ENCODE assay signal across 24 cellular contexts in the genomic region with DNA sequence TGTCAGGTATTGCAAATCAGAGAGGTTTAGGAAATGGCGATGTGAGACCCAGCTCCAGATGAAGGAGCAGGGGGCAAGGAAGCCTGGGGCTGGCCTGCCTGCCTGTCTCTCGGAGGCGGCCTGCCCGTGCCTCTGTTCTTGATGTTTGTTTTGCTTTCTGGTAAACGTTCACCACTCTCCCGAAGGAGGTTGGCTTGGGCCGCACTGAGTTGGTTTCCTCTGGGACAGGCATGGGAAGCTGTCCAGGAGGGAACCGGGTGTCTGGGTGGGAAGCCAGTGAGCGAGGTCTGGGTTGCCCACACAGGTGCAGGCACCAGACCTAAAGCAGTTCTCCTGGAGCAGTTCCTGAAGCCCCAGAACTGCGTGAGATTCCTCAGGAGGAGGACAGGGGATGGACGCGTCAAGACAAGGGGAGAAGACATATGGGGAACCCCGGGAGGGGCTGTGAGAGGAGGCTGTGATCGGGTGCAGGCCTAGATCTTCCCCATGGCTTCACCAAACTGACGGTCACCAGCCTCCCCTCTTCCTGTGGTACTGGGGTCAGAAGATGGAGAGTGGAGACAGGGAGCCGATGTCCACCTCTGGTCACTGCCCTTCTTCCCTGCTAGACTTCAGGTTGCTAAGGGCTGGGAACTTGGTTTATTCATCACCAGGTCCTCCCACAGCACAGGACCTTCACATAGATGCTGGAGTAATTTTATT. TPM values are rescaled to one million over a fixed set of nuclear protein-coding genes. Genes with fewer than 3 reads are reported as not detected.
DNase-seq lines count a peak whose midpoint lies in the region; ATAC-seq, FAIRE-seq and TF ChIP-seq lines count a peak whose summit lies in the region.
"Had no signal": no experiment of that assay in that cellular context is flagged by ENCODE, and none has a peak within 500 bp of the region (broad histone marks: within the 10 kb centered on the region; RNA-seq: fewer than 3 reads in every experiment).

No MANE protein-coding gene starts in this region.

- no peaks in the 10 kb centered on the region for H3K9me3 Mint-ChIP-seq in astrocyte (ENCODE audit: unreplicated experiment)

- intact Hi-C loops in lower lobe of right lung (cut with DNase I), result no loop called here

- no peak for TF ChIP-seq POLR2A in erythroblast (IDR thresholded peaks at IDR 0.05; ENCODE audit: low read length)

- H3K4me2 ChIP-seq in astrocyte (ENCODE audit: low read length) (peak overlapping the region; percentile 33), smooth muscle cell (peak overlapping the region; percentile 29)

- peaks cover 9% of the 10 kb centered on the region for H4K20me1 ChIP-seq in astrocyte (ENCODE audit: insufficient read depth, low read length)
- H4K20me1 ChIP-seq in smooth muscle cell (ENCODE audit: low read depth), result peaks cover 99% of the 10 kb centered on the region

- H3K27me3 ChIP-seq in AG04450 (ENCODE audit: control insufficient read depth, insufficient read depth, low read length), result no peaks in the 10 kb centered on the region
- no peaks in the 10 kb centered on the region for H3K27me3 ChIP-seq in astrocyte (ENCODE audit: insufficient read depth, low read length)
- H3K27me3 ChIP-seq in lower lobe of right lung (ENCODE audit: low read depth), result no peaks in the 10 kb centered on the region
- no peaks in the 10 kb centered on the region for H3K27me3 ChIP-seq in smooth muscle cell (ENCODE audit: low read depth)
- H3K27me3 ChIP-seq: foreskin keratinocyte had no signal

- WGBS in smooth muscle cell (ENCODE audit: low lambda C conversion rate), result 87% methylated on average over 16 of the region's 16 CpGs

- peaks cover 82% of the 10 kb centered on the region for H3F3A ChIP-seq in smooth muscle cell (ENCODE audit: low read depth)

- no peak for TF ChIP-seq CTCF in AG04450 (IDR thresholded peaks at IDR 0.05; ENCODE audit: low read depth, low read length)
- TF ChIP-seq CTCF in astrocyte (IDR thresholded peaks at IDR 0.05; ENCODE audit: insufficient read depth, low read depth, low read length), result no peak
- TF ChIP-seq CTCF in lower lobe of right lung (IDR thresholded peaks at IDR 0.05), result no peak
- no peak for TF ChIP-seq CTCF in smooth muscle cell (IDR thresholded peaks at IDR 0.05; ENCODE audit: borderline replicate concordance, insufficient read depth, poor library complexity, severe bottlenecking)

- H3K9me3 ChIP-seq in AG04450 (ENCODE audit: control insufficient read depth, insufficient read depth, low read length) (no peaks in the 10 kb centered on the region; the same call in 1 of the 2 replicates), astrocyte (ENCODE audit: insufficient read depth, low read depth, low read length) (no peaks in the 10 kb centered on the region), lower lobe of right lung (no peaks in the 10 kb centered on the region), smooth muscle cell (replicated peaks; ENCODE audit: low read depth) (no peaks in the 10 kb centered on the region)

- POLR2A ChIA-PET in AG04450 (lab: Yijun Ruan, JAX), result interaction anchor here (1.0 to 2.1 kb wide), 9 partner anchors 10 to 90 kb away, joined by 3 to 18 read pairs (median 8); partner anchors contain the start of genes COL4A1 and COL4A2

- H3K27me3 Mint-ChIP-seq in astrocyte (ENCODE audit: low read depth, unreplicated experiment), result no peaks in the 10 kb centered on the region

- H3K9ac ChIP-seq in astrocyte (ENCODE audit: low read length) (peak overlapping the region; percentile 45), smooth muscle cell (ENCODE audit: low read depth) (no peak overlapping the region)

- CTCF ChIA-PET in AG04450 (lab: Charles Lee), result interaction anchor here (0.8 kb wide), 1 partner anchor 101 kb away, joined by 3 read pairs; no protein-coding TSS in a partner anchor

- peaks cover 45% of the 10 kb centered on the region for H3K36me3 Mint-ChIP-seq in astrocyte (ENCODE audit: low read depth, unreplicated experiment)
- H3K36me3 Mint-ChIP-seq: CD4-positive, alpha-beta memory T cell had no signal

- H3K27ac ChIP-seq in AG04450 (ENCODE audit: low read depth, low read length) (peak overlapping the region; percentile 75), astrocyte (ENCODE audit: low read depth, low read length) (peak overlapping the region; percentile 79), lower lobe of right lung (peak overlapping the region; percentile 41), smooth muscle cell (ENCODE audit: low read depth) (peak overlapping the region; percentile 96)
- H3K27ac ChIP-seq: foreskin keratinocyte had no signal

- no peak for ATAC-seq in lower lobe of right lung
- ATAC-seq: GM12878; stimulated activated naive CD8-positive, alpha-beta T cell treated with anti-CD3 and anti-CD28 coated beads, Interleukin-15, Interleukin-2, amounts not matched to agents 100 U/mL and 50 U/mL, for 24 hours had no signal

- peak overlapping the region; percentile 81 for H3K27ac Mint-ChIP-seq in astrocyte (ENCODE audit: unreplicated experiment)
- H3K27ac Mint-ChIP-seq: CD4-positive, alpha-beta memory T cell had no signal

- peaks cover 19% of the 10 kb centered on the region for H3K36me3 ChIP-seq in astrocyte (ENCODE audit: insufficient read depth, low read length)
- H3K36me3 ChIP-seq in lower lobe of right lung, result no peaks in the 10 kb centered on the region
- H3K36me3 ChIP-seq in smooth muscle cell (ENCODE audit: low read depth), result peaks cover 1% of the 10 kb centered on the region

- H2AFZ ChIP-seq in astrocyte (ENCODE audit: low read depth, low read length) (no peak overlapping the region), smooth muscle cell (ENCODE audit: low read depth) (no peak overlapping the region)

- H3K4me3 Mint-ChIP-seq in astrocyte (ENCODE audit: unreplicated experiment), result peak overlapping the region; percentile 37
- H3K4me3 Mint-ChIP-seq: CD4-positive, alpha-beta memory T cell had no signal

- DNase-seq in AG04450 (ENCODE audit: low read depth, low spot score) (no peak), astrocyte (ENCODE audit: low read depth) (no peak), lower lobe of right lung (no peak), smooth muscle cell (lab: John Stamatoyannopoulos, UW; ENCODE audit: unreplicated experiment) (no peak), T1000 (lab: John Stamatoyannopoulos, UW) (no peak), erythroblast (lab: John Stamatoyannopoulos, UW) (no peak)
- DNase-seq in activated CD4-positive, alpha-beta T cell treated with anti-CD3 and anti-CD28 coated beads, Interleukin-2, amount 50 U/mL, for 1 hour, result no peak
- DNase-seq in stimulated activated CD4-positive, alpha-beta T cell treated with anti-CD3 and anti-CD28 coated beads, Interleukin-1b, Interleukin-23, amount 100 ng/mL, for 48 hours, result no peak
- DNase-seq: activated CD4-positive, alpha-beta T cell treated with anti-CD3 and anti-CD28 coated beads, Interleukin-2, amount 50 U/mL, for 4 hours; activated gamma-delta T cell treated with Interleukin-2 at 50 U/mL for 16 hours; activated T-cell treated with anti-CD3 and anti-CD28 coated beads for 4 hours; CD4-positive, alpha-beta memory T cell; DMS153; NCI-H1105; NCI-H2107; NCI-H526; SHP77; stimulated activated naive CD8-positive, alpha-beta T cell treated with anti-CD3 and anti-CD28 coated beads, Interleukin-15, Interleukin-2, amounts not matched to agents 100 U/mL and 50 U/mL, for 24 hours; T-helper 1 cell had no signal

- H3K4me1 ChIP-seq in astrocyte (ENCODE audit: insufficient read depth, low read length), result peaks cover 86% of the 10 kb centered on the region
- H3K4me1 ChIP-seq in lower lobe of right lung, result peaks cover 77% of the 10 kb centered on the region
- peaks cover 40% of the 10 kb centered on the region for H3K4me1 ChIP-seq in smooth muscle cell (ENCODE audit: low read depth)

- H3K79me2 ChIP-seq in astrocyte (ENCODE audit: insufficient read depth, low read length), result peaks cover 89% of the 10 kb centered on the region
- H3K79me2 ChIP-seq in smooth muscle cell (ENCODE audit: low read depth), result peaks cover 99% of the 10 kb centered on the region

- H3K4me3 ChIP-seq in AG04450 (ENCODE audit: low read depth, low read length) (no peak overlapping the region), astrocyte (ENCODE audit: insufficient read depth, low read depth, low read length) (no peak overlapping the region), lower lobe of right lung (no peak overlapping the region), smooth muscle cell (no peak overlapping the region)
- H3K4me3 ChIP-seq: GM12878 had no signal

- FAIRE-seq in astrocyte (lab: Jason Lieb, UNC), result no peak
- FAIRE-seq: endometrium, GM12878, H1, urothelium cell line had no signal

- H3K4me1 Mint-ChIP-seq in astrocyte (ENCODE audit: low read depth, unreplicated experiment), result peaks cover 85% of the 10 kb centered on the region

RNA-seq across cellular contexts. Expression of gene COL4A2, which starts 15.2 kb away (rescaled TPM):
- polyA plus RNA-seq in AG04450 (2011; rRNA removed) (208 and 248 TPM in 2 replicates), smooth muscle cell (2,012 and 2,786 TPM in 2 replicates)
- 167 and 215 TPM in 2 replicates for polyA minus RNA-seq in AG04450 (2011; rRNA and poly(A)+ RNA removed)
- total RNA-seq in astrocyte (1,414 and 1,647 TPM in 2 replicates), lower lobe of right lung (185 TPM), smooth muscle cell (1,456 and 1,535 TPM in 2 replicates)
- total RNA-seq: CD4-positive, alpha-beta memory T cell had no signal
- polyA plus RNA-seq: CD4-positive, alpha-beta memory T cell had no signal

RNA-seq across cellular contexts. Expression of gene COL4A1, which starts 15.3 kb away (rescaled TPM):
- polyA plus RNA-seq in AG04450 (2011; rRNA removed) (206 and 210 TPM in 2 replicates), smooth muscle cell (1,844 and 2,409 TPM in 2 replicates)
- 207 and 224 TPM in 2 replicates for polyA minus RNA-seq in AG04450 (2011; rRNA and poly(A)+ RNA removed)
- total RNA-seq in astrocyte (2,489 and 3,103 TPM in 2 replicates), lower lobe of right lung (161 TPM), smooth muscle cell (4,372 and 5,353 TPM in 2 replicates)
- total RNA-seq: CD4-positive, alpha-beta memory T cell had no signal
- polyA plus RNA-seq: CD4-positive, alpha-beta memory T cell had no signal

Comparison
In these comparisons a context has a peak if more than half of its experiments do, and no peak if none do; other contexts are left out.
1. H3K27ac ChIP-seq: peak in every context shown above with its lines; median percentile 96 in smooth muscle cell; 79 in astrocyte; 75 in AG04450; 41 in lower lobe of right lung.
2. RNA of gene COL4A1, which starts 15.3 kb away (total RNA-seq): 4,372 to 5,353 TPM in smooth muscle cell and 2,489 to 3,103 TPM in astrocyte; 161 TPM in lower lobe of right lung (single experiment); every median in the first group is over 10 times any median in the second.